ENCODE assay signal across 15 cellular contexts in genomic region chr3:70959506-70959905, GRCh38.
DNase-seq lines count a peak whose midpoint lies in the region; ATAC-seq and TF ChIP-seq lines count a peak whose summit lies in the region.
"Had no signal": no experiment of that assay in that cellular context is flagged by ENCODE, and none has a peak within 500 bp of the region (broad histone marks: within the 10 kb centered on the region; RNA-seq: fewer than 3 reads in every experiment).

No MANE protein-coding gene starts in this region.

- H3K9me3 Mint-ChIP-seq in activated naive CD4-positive, alpha-beta T cell treated with anti-CD3 and anti-CD28 coated beads for 36 hours: no peaks in the 10 kb centered on the region
- H3K9me3 Mint-ChIP-seq in IgD-negative memory B cell (no peaks in the 10 kb centered on the region), osteocyte (ENCODE audit: unreplicated experiment) (no peaks in the 10 kb centered on the region)
- no peaks in the 10 kb centered on the region for H3K9me3 Mint-ChIP-seq in activated naive CD8-positive, alpha-beta T cell treated with anti-CD3 and anti-CD28 coated beads for 36 hours
- H3K9me3 Mint-ChIP-seq in CD4-positive, alpha-beta memory T cell: peaks cover 0 to 1% (median 0%) of the 10 kb centered on the region in 8 donors

- CTCF ChIA-PET in activated naive CD4-positive, alpha-beta T cell treated with anti-CD3 and anti-CD28 coated beads for 36 hours (lab: Charles Lee): no interaction called here
- CTCF ChIA-PET in CD4-positive, alpha-beta memory T cell (lab: Charles Lee; ENCODE audit: partially characterized antibody): no interaction called here

- H3K36me3 Mint-ChIP-seq in activated naive CD4-positive, alpha-beta T cell treated with anti-CD3 and anti-CD28 coated beads for 36 hours (ENCODE audit: low read depth): peaks cover 36% of the 10 kb centered on the region
- H3K36me3 Mint-ChIP-seq in IgD-negative memory B cell (peaks cover 6% of the 10 kb centered on the region), osteocyte (ENCODE audit: unreplicated experiment) (peaks cover 62% of the 10 kb centered on the region)
- H3K36me3 Mint-ChIP-seq in activated naive CD8-positive, alpha-beta T cell treated with anti-CD3 and anti-CD28 coated beads for 36 hours: peaks cover 58% of the 10 kb centered on the region
- peaks cover 69 to 81% of the 10 kb centered on the region in 2 donors for H3K36me3 Mint-ChIP-seq in CD4-positive, alpha-beta memory T cell

- peak overlapping the region; percentile 68 for H3K27ac Mint-ChIP-seq in activated naive CD4-positive, alpha-beta T cell treated with anti-CD3 and anti-CD28 coated beads for 36 hours
- H3K27ac Mint-ChIP-seq in IgD-negative memory B cell (peak overlapping the region in 2 of 3 donors; percentile 20 to 74), osteocyte (ENCODE audit: unreplicated experiment) (peak overlapping the region; percentile 31)
- H3K27ac Mint-ChIP-seq in activated naive CD8-positive, alpha-beta T cell treated with anti-CD3 and anti-CD28 coated beads for 36 hours: peak overlapping the region; percentile 51
- H3K27ac Mint-ChIP-seq in CD4-positive, alpha-beta memory T cell: peak overlapping the region in 2 of 7 donors; percentile 74

- POLR2A ChIA-PET in CD4-positive, alpha-beta memory T cell (lab: Charles Lee; ENCODE audit: partially characterized antibody): no interaction called here

- H3K36me3 ChIP-seq in CD4-positive, alpha-beta memory T cell (ENCODE audit: insufficient read depth, low read length): peaks cover 46% of the 10 kb centered on the region

- no peaks in the 10 kb centered on the region for H3K4me1 ChIP-seq in CD4-positive, alpha-beta memory T cell (ENCODE audit: insufficient read depth, low read length)
- H3K4me1 ChIP-seq: BLaER1 treated with 17β-estradiol and CSF1 and Interleukin-3, amounts not matched to agents 10 nM and 100 nM had no signal

- H3K27me3 Mint-ChIP-seq in activated naive CD4-positive, alpha-beta T cell treated with anti-CD3 and anti-CD28 coated beads for 36 hours (ENCODE audit: low read depth): no peaks in the 10 kb centered on the region
- H3K27me3 Mint-ChIP-seq in IgD-negative memory B cell: no peaks in the 10 kb centered on the region
- no peaks in the 10 kb centered on the region for H3K27me3 Mint-ChIP-seq in activated naive CD8-positive, alpha-beta T cell treated with anti-CD3 and anti-CD28 coated beads for 36 hours
- no peaks in the 10 kb centered on the region for H3K27me3 Mint-ChIP-seq in osteocyte (ENCODE audit: unreplicated experiment)
- no peaks in the 10 kb centered on the region for H3K27me3 Mint-ChIP-seq in CD4-positive, alpha-beta memory T cell

- no peak for ATAC-seq in HG03469 (IDR thresholded peaks at IDR 0.05; ENCODE audit: unreplicated experiment)
- ATAC-seq: PC-3 had no signal

- DNase-seq in activated naive CD4-positive, alpha-beta T cell treated with anti-CD3 and anti-CD28 coated beads for 36 hours: no peak
- no peak for DNase-seq in activated naive CD4-positive, alpha-beta T cell treated with anti-CD3 and anti-CD28 coated beads, Interleukin-2, amount 50 U/mL, for 16 hours
- DNase-seq in activated naive CD8-positive, alpha-beta T cell treated with anti-CD3 and anti-CD28 coated beads for 36 hours: no peak
- no peak for DNase-seq in osteocyte (ENCODE audit: extremely low spot score, unreplicated experiment)
- DNase-seq in CD4-positive, alpha-beta memory T cell: no peak
- DNase-seq: DMS79 treated with DMSO at 0.1 percent for 48 hours, KG1, NCI-H187 treated with DMSO at 0.1 percent for 48 hours, NCI-H226, NCI-H524 treated with DMSO at 0.1 percent for 48 hours, PC-3, RPMI8226 had no signal

- H3K9me3 ChIP-seq in CD4-positive, alpha-beta memory T cell (ENCODE audit: control insufficient read depth in 1 of 2, low read length in 2 of 2): no peaks in the 10 kb centered on the region
- H3K9me3 ChIP-seq: BLaER1 treated with 17β-estradiol and CSF1 and Interleukin-3, amounts not matched to agents 10 nM and 100 nM had no signal

- no peak overlapping the region for H3K4me3 Mint-ChIP-seq in activated naive CD4-positive, alpha-beta T cell treated with anti-CD3 and anti-CD28 coated beads for 36 hours
- H3K4me3 Mint-ChIP-seq in IgD-negative memory B cell: no peak overlapping the region
- no peak overlapping the region for H3K4me3 Mint-ChIP-seq in activated naive CD8-positive, alpha-beta T cell treated with anti-CD3 and anti-CD28 coated beads for 36 hours
- no peak overlapping the region for H3K4me3 Mint-ChIP-seq in osteocyte (ENCODE audit: unreplicated experiment)
- H3K4me3 Mint-ChIP-seq in CD4-positive, alpha-beta memory T cell: no peak overlapping the region

- no peak overlapping the region for H3K27ac ChIP-seq in CD4-positive, alpha-beta memory T cell (ENCODE audit: low read depth, low read length)
- H3K27ac ChIP-seq: BLaER1 treated with 17β-estradiol and CSF1 and Interleukin-3, amounts not matched to agents 10 nM and 100 nM had no signal

- intact Hi-C loops in activated naive CD4-positive, alpha-beta T cell treated with anti-CD3 and anti-CD28 coated beads for 36 hours (cut with micrococcal nuclease): loop anchor here (10.0 kb wide), 1 partner anchor 245 kb away; no protein-coding TSS in a partner anchor
- intact Hi-C loops in CD4-positive, alpha-beta memory T cell (cut with micrococcal nuclease): no loop called here

- H3K27me3 ChIP-seq in CD4-positive, alpha-beta memory T cell (ENCODE audit: insufficient read depth, low read length): no peaks in the 10 kb centered on the region
- H3K27me3 ChIP-seq: BLaER1 treated with 17β-estradiol and CSF1 and Interleukin-3, amounts not matched to agents 10 nM and 100 nM had no signal

- TF ChIP-seq CTCF in osteocyte (IDR thresholded peaks at IDR 0.05): no peak

- H3K4me3 ChIP-seq in CD4-positive, alpha-beta memory T cell (ENCODE audit: low read length in 2 of 2): no peak overlapping the region
- H3K4me3 ChIP-seq: BLaER1 treated with 17β-estradiol and CSF1 and Interleukin-3, amounts not matched to agents 10 nM and 100 nM had no signal

- H3K4me1 Mint-ChIP-seq in activated naive CD4-positive, alpha-beta T cell treated with anti-CD3 and anti-CD28 coated beads for 36 hours (ENCODE audit: low read depth): peaks cover 8% of the 10 kb centered on the region
- H3K4me1 Mint-ChIP-seq in IgD-negative memory B cell (peaks cover 0 to 3% (median 0%) of the 10 kb centered on the region in 3 donors), osteocyte (ENCODE audit: unreplicated experiment) (peaks cover 58% of the 10 kb centered on the region)
- peaks cover 15% of the 10 kb centered on the region for H3K4me1 Mint-ChIP-seq in activated naive CD8-positive, alpha-beta T cell treated with anti-CD3 and anti-CD28 coated beads for 36 hours
- H3K4me1 Mint-ChIP-seq in CD4-positive, alpha-beta memory T cell: peaks cover 0 to 5% (median 4%) of the 10 kb centered on the region in 4 donors
